16 cellular contexts compared by ENCODE assay signal in the genomic region with DNA sequence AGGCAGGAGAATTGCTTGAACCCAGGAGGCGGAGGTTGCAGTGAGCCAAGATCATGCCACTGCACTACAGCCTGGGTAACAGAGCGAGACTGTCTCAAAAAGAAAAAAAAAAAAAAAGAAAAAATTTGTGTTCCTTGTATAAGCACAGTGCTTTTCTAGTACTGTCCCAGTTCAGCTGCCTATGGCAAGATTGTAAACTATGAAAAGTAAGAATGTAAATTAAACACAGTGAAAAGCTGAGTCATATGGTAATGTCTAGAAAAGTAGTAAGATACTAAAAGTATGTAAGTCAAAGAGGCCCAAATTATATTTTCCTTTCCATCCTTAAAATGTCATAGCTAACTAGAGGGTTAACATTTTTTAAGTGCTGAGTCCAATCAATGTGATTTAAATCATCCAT. TPM values are rescaled to one million over a fixed set of nuclear protein-coding genes. Genes with fewer than 3 reads are reported as not detected.
"Had no signal": no experiment of that assay in that cellular context is flagged by ENCODE, and none has a peak within 500 bp of the region (broad histone marks: within the 10 kb centered on the region; RNA-seq: fewer than 3 reads in every experiment).

No MANE protein-coding gene starts in this region.

- H3K9me3 Mint-ChIP-seq: activated B cell treated with CpG ODN at 0.5 μM for 24 hours; activated T-helper 1 cell treated with anti-CD3 and anti-CD28 coated beads, Interleukin-12 subunit alpha, Interleukin-12 subunit beta, Interleukin-2, Interleukin-4 antibody, amounts not matched to agents 30 ng/mL and 10 ng/mL and 1 ng/mL, durations not matched to agents 14 hours and 24 hours and 36 hours; central memory CD8-positive, alpha-beta T cell; stimulated activated naive CD8-positive, alpha-beta T cell treated with anti-CD3 and anti-CD28 coated beads, Interleukin-15, amount 100 ng/mL, for 72 hours had no signal

- H3K27ac Mint-ChIP-seq: activated B cell treated with CpG ODN at 0.5 μM for 24 hours; activated CD4-positive, alpha-beta T cell treated with anti-CD3 and anti-CD28 coated beads, Interleukin-2, amount 10 ng/mL, durations not matched to agents 24 days and 14 days; activated T-helper 1 cell treated with anti-CD3 and anti-CD28 coated beads, Interleukin-12 subunit alpha, Interleukin-12 subunit beta, Interleukin-2, Interleukin-4 antibody, amounts not matched to agents 30 ng/mL and 10 ng/mL and 1 ng/mL, durations not matched to agents 14 hours and 24 hours and 36 hours; endodermal cell; stimulated activated naive CD8-positive, alpha-beta T cell treated with anti-CD3 and anti-CD28 coated beads, Interleukin-15, amount 100 ng/mL, for 72 hours; T-helper 1 cell treated with Interleukin-12 subunit alpha and Interleukin-12 subunit beta and Interleukin-4 antibody, amounts not matched to agents 30 μg/mL and 1 μg/mL, for 36 hours had no signal

- H3K27ac ChIP-seq: testis had no signal

- H3K4me3 Mint-ChIP-seq: activated B cell treated with CpG ODN at 0.5 μM for 24 hours; activated CD4-positive, alpha-beta T cell treated with anti-CD3 and anti-CD28 coated beads, Interleukin-2, amount 10 ng/mL, durations not matched to agents 24 days and 14 days; activated T-helper 1 cell treated with anti-CD3 and anti-CD28 coated beads, Interleukin-12 subunit alpha, Interleukin-12 subunit beta, Interleukin-2, Interleukin-4 antibody, amounts not matched to agents 30 ng/mL and 10 ng/mL and 1 ng/mL, durations not matched to agents 14 hours and 24 hours and 36 hours; central memory CD8-positive, alpha-beta T cell; endodermal cell; stimulated activated naive CD8-positive, alpha-beta T cell treated with anti-CD3 and anti-CD28 coated beads, Interleukin-15, amount 100 ng/mL, for 72 hours; T-helper 1 cell treated with Interleukin-12 subunit alpha and Interleukin-12 subunit beta and Interleukin-4 antibody, amounts not matched to agents 30 μg/mL and 1 μg/mL, for 36 hours had no signal

- H3K4me1 Mint-ChIP-seq: activated B cell treated with CpG ODN at 0.5 μM for 24 hours; central memory CD8-positive, alpha-beta T cell; stimulated activated naive CD8-positive, alpha-beta T cell treated with anti-CD3 and anti-CD28 coated beads, Interleukin-15, amount 100 ng/mL, for 72 hours had no signal

- ATAC-seq: stimulated activated naive CD8-positive, alpha-beta T cell treated with anti-CD3 and anti-CD28 coated beads, Interleukin-15, amount 100 ng/mL, for 72 hours had no signal

- H3K4me3 ChIP-seq: testis had no signal

- H3K27me3 ChIP-seq: testis had no signal

- H3K9me3 ChIP-seq: testis had no signal

- H3K4me1 ChIP-seq: testis had no signal

- DNase-seq: activated B cell treated with CpG ODN at 0.5 μM for 24 hours; activated CD4-positive, alpha-beta T cell treated with anti-CD3 and anti-CD28 coated beads, Interleukin-2, amount 10 ng/mL, durations not matched to agents 24 days and 14 days; activated naive CD4-positive, alpha-beta T cell; aorta; dermis blood vessel endothelial cell; endodermal cell; erythroblast; foreskin fibroblast; stimulated activated CD4-positive, alpha-beta T cell treated with anti-CD3 and anti-CD28 coated beads, Interleukin-15, amount 100 ng/mL, for 24 hours; stimulated activated CD4-positive, alpha-beta T cell treated with anti-CD3 and anti-CD28 coated beads, Interleukin-4, amount 100 ng/mL, for 4 hours; stimulated activated naive CD8-positive, alpha-beta T cell treated with anti-CD3 and anti-CD28 coated beads, Interleukin-15, amount 100 ng/mL, for 72 hours; testis had no signal

RNA-seq across cellular contexts. Expression of a gene that starts 42.8 kb away (rescaled TPM):
- total RNA-seq: activated T-helper 1 cell treated with anti-CD3 and anti-CD28 coated beads, Interleukin-12 subunit alpha, Interleukin-12 subunit beta, Interleukin-2, Interleukin-4 antibody, amounts not matched to agents 30 ng/mL and 10 ng/mL and 1 ng/mL, durations not matched to agents 14 hours and 24 hours and 36 hours; osteoblast had no signal
